1 cellular context compared by ENCODE assay signal in the genomic region with DNA sequence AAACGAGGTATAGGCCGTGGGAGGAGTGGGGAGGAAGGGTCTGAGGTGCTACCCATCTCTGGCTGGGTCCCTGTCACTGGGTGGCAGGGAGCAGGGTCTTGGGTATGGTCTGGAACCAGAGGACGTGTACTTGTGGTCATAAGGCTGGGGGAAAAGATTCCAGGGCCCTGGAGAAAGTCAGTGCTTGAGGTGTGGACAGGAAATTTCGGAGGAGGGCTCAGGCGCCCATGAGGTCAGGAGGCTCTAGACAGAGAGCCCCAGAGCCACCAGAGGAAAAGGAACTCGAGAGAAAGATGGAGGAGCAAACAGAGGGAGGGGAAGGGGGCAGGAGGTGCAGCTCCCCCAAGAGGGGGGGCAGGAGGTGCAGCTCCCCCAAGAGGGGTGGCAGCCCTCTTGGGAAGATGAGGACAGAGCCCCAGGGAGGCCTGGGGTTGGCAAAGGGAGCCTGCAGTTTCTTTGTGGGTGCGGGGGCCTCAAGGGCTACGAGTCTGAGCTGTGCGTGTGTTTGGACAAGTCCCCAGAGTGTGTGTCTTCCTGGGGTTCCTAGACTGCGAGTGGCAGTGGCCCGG.
TF ChIP-seq lines count a peak whose summit lies in the region.

No MANE protein-coding gene starts in this region.

TF ChIP-seq in H1, 55 proteins besides CTCF, POLR2A, EP300 and RAD21:
- no peak for TF ChIP-seq SAP30 (IDR thresholded peaks at IDR 0.05; ENCODE audit: insufficient read depth, insufficient replicate concordance, low read length)
- peak; percentile 76; the same call in 1 of the 2 replicates for TF ChIP-seq KDM1A (IDR thresholded peaks at IDR 0.05; ENCODE audit: borderline replicate concordance, low read length)
- no peak for TF ChIP-seq TBP (IDR thresholded peaks at IDR 0.05; ENCODE audit: low read depth, low read length)
- 0 out of 4 replicates have a peak, but pooled peaks of 1 of the 2 experiments have one; percentile 18 for TF ChIP-seq HDAC2 (IDR thresholded peaks at IDR 0.05; ENCODE audit: borderline replicate concordance in 1 of 2, low read depth in 2 of 2, low read length in 2 of 2)
